2 cellular contexts compared by ENCODE assay signal in the genomic region with DNA sequence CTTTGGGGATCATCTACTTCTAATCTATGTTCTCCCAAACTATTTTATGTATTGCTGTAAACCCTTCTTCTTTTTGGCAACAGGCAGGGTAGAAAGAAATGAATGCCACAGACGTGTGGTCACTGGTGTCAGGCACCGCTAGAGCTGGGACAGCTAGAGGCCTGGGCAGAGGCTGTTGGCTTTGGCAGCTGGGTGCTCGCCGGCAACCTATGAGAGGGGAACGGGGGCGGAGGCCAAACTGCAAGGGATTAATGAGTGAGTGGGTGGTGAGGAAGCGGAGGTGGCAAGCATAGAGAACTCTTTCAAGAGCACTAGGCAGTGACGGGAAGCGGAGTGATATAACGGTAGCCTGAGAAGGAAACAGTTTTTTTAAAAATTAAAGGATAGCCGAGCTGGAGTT.
TF ChIP-seq lines count a peak whose summit lies in the region.

No MANE protein-coding gene starts in this region.

TF ChIP-seq in HEK293, 187 proteins besides CTCF, POLR2A, EP300 and RAD21:
- TF ChIP-seq, protein P1, sequence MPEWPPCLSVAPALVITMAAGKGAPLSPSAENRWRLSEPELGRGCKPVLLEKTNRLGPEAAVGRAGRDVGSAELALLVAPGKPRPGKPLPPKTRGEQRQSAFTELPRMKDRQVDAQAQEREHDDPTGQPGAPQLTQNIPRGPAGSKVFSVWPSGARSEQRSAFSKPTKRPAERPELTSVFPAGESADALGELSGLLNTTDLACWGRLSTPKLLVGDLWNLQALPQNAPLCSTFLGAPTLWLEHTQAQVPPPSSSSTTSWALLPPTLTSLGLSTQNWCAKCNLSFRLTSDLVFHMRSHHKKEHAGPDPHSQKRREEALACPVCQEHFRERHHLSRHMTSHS (tag by site-specific recombination; IDR thresholded peaks at IDR 0.05) = no peak
- TF ChIP-seq ZFHX2 (tag by site-specific recombination; conservative IDR thresholded peaks at IDR 0.05) (peak; percentile 91), EGR2 (tag by site-specific recombination; IDR thresholded peaks at IDR 0.05; ENCODE audit: low read depth) (peak; percentile 77)

TF ChIP-seq in GM12878, 131 proteins besides CTCF, POLR2A, EP300 and RAD21 (continued from another document):
- TF ChIP-seq, protein P2, sequence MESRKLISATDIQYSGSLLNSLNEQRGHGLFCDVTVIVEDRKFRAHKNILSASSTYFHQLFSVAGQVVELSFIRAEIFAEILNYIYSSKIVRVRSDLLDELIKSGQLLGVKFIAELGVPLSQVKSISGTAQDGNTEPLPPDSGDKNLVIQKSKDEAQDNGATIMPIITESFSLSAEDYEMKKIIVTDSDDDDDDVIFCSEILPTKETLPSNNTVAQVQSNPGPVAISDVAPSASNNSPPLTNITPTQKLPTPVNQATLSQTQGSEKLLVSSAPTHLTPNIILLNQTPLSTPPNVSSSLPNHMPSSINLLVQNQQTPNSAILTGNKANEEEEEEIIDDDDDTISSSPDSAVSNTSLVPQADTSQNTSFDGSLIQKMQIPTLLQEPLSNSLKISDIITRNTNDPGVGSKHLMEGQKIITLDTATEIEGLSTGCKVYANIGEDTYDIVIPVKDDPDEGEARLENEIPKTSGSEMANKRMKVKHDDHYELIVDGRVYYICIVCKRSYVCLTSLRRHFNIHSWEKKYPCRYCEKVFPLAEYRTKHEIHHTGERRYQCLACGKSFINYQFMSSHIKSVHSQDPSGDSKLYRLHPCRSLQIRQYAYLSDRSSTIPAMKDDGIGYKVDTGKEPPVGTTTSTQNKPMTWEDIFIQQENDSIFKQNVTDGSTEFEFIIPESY (IDR thresholded peaks at IDR 0.05) = peak; percentile 84
- TF ChIP-seq, protein P3, sequence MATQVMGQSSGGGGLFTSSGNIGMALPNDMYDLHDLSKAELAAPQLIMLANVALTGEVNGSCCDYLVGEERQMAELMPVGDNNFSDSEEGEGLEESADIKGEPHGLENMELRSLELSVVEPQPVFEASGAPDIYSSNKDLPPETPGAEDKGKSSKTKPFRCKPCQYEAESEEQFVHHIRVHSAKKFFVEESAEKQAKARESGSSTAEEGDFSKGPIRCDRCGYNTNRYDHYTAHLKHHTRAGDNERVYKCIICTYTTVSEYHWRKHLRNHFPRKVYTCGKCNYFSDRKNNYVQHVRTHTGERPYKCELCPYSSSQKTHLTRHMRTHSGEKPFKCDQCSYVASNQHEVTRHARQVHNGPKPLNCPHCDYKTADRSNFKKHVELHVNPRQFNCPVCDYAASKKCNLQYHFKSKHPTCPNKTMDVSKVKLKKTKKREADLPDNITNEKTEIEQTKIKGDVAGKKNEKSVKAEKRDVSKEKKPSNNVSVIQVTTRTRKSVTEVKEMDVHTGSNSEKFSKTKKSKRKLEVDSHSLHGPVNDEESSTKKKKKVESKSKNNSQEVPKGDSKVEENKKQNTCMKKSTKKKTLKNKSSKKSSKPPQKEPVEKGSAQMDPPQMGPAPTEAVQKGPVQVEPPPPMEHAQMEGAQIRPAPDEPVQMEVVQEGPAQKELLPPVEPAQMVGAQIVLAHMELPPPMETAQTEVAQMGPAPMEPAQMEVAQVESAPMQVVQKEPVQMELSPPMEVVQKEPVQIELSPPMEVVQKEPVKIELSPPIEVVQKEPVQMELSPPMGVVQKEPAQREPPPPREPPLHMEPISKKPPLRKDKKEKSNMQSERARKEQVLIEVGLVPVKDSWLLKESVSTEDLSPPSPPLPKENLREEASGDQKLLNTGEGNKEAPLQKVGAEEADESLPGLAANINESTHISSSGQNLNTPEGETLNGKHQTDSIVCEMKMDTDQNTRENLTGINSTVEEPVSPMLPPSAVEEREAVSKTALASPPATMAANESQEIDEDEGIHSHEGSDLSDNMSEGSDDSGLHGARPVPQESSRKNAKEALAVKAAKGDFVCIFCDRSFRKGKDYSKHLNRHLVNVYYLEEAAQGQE (IDR thresholded peaks at IDR 0.05; ENCODE audit: low read depth, low read length) = no peak
- TF ChIP-seq ETV6 (conservative IDR thresholded peaks at IDR 0.05 in 1 of 2, IDR thresholded peaks at IDR 0.05 in 1 of 2; ENCODE audit: borderline replicate concordance in 1 of 2, low read depth in 1 of 2) (peak in 1 of 2 experiments; percentile 57; a peak in 2 of 4 replicates), ZNF384 (IDR thresholded peaks at IDR 0.05; ENCODE audit: borderline replicate concordance, low read depth, low read length) (no peak), KLF5 (IDR thresholded peaks at IDR 0.05; ENCODE audit: partially characterized antibody) (no peak), EGR1 (IDR thresholded peaks at IDR 0.05; ENCODE audit: borderline replicate concordance in 1 of 2, low read depth in 2 of 2, low read length in 2 of 2) (peak in 1 of 2 experiments; percentile 60; a peak in 1 of 3 replicates), RUNX3 (IDR thresholded peaks at IDR 0.05; ENCODE audit: low read length) (peak; percentile 30; the same call in 1 of the 2 replicates), SMARCA5 (IDR thresholded peaks at IDR 0.05) (no peak), MYC (IDR thresholded peaks at IDR 0.05; ENCODE audit: insufficient read depth, insufficient read length, insufficient replicate concordance, low read length, severe bottlenecking) (no peak), NFYA (IDR thresholded peaks at IDR 0.05; ENCODE audit: borderline replicate concordance, low read depth, low read length) (no peak), RAD51 (IDR thresholded peaks at IDR 0.05) (no peak)
